ENCODE assay signal across 18 cellular contexts in the genomic region with DNA sequence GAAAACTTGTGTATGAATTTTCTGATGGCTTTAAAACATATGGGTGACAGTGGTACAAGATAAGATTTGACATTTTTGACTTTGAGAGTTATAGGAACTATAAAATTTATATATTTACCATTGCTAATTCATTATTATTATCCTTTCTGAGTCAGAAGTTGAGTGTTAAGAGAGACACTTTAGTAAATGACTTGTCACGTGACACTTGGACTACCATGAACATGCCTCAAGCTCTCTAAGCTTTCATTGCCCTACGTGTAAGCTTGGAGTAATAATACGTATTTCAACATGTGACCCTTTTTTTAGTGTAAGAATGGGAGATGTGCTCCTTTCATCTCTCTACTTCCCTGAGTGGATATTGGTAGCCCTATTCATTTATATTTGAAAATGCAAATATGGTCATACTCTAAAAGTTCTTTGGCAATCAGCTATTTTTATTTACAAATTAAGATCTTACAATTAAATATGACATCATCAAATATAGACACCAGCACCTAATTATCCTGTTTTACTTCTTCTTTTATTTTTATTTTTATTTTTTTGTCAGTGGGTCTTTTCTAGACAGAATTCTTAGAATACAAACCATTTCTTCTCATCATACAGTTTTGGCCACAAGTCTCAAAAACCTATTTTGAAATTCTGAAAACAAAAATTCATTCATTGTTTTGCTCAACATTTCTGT.
A peak's percentile ranks its signal among the peaks of the same experiment; 100 is the strongest.
DNase-seq lines count a peak whose midpoint lies in the region; ATAC-seq, FAIRE-seq and TF ChIP-seq lines count a peak whose summit lies in the region.
"Had no signal": no experiment of that assay in that cellular context is flagged by ENCODE, and none has a peak within 500 bp of the region (broad histone marks: within the 10 kb centered on the region; RNA-seq: fewer than 3 reads in every experiment).

No MANE protein-coding gene starts in this region.

- DNase-seq in HepG2 (ENCODE audit: low spot score), result no peak
- no peak for DNase-seq in right lobe of liver
- DNase-seq in GM12878 (ENCODE audit: low read depth, low spot score), result no peak
- DNase-seq in frontal cortex (ENCODE audit: low spot score in 2 of 2), result no peak
- DNase-seq in putamen (ENCODE audit: low spot score), result no peak
- no peak for DNase-seq in NOMO-1 (lab: John Stamatoyannopoulos, UW; ENCODE audit: unreplicated experiment in 2 of 2)
- DNase-seq in Right ventricle myocardium superior, result no peak
- DNase-seq: CD4-positive, CD25-positive, alpha-beta regulatory T cell; CD8-positive, alpha-beta T cell; DMS79 treated with DMSO at 0.1 percent for 48 hours; GF-D8; H9 had no signal

- no peaks in the 10 kb centered on the region for H3K36me3 ChIP-seq in HepG2 (replicated peaks in 1 of 2; ENCODE audit: control insufficient read depth in 1 of 2, insufficient read depth in 2 of 2, low read length in 2 of 2)
- H3K36me3 ChIP-seq in right lobe of liver, result no peaks in the 10 kb centered on the region
- no peaks in the 10 kb centered on the region for H3K36me3 ChIP-seq in GM12878 (ENCODE audit: control insufficient read depth in 2 of 2, insufficient read depth in 2 of 2, low read length in 1 of 2)
- H3K36me3 ChIP-seq: BLaER1 had no signal

- SMC1A ChIA-PET in GM12878 (lab: Charles Lee; ENCODE audit: uncharacterized antibody, unreplicated experiment), result no interaction called here

- H3K4me1 ChIP-seq in HepG2 (ENCODE audit: insufficient read depth, low read length) (no peaks in the 10 kb centered on the region), right lobe of liver (no peaks in the 10 kb centered on the region), GM12878 (ENCODE audit: control insufficient read depth, insufficient read depth, low read length) (no peaks in the 10 kb centered on the region)
- H3K4me1 ChIP-seq: BLaER1 had no signal

- CTCF ChIA-PET in HepG2 (lab: Yijun Ruan, JAX; ENCODE audit: low intra/inter-chr PET ratio, low total read pairs), result no interaction called here
- CTCF ChIA-PET in GM12878 (lab: Yijun Ruan, JAX), result no interaction called here

- ATAC-seq in HepG2, result no peak
- no peak for ATAC-seq in right lobe of liver
- no peak for ATAC-seq in GM12878
- no peak for ATAC-seq in Right ventricle myocardium superior (ENCODE audit: poor library complexity)
- ATAC-seq: CD8-positive, alpha-beta T cell; GM23338 had no signal

- no peak for FAIRE-seq in HepG2 (lab: Jason Lieb, UNC)
- no peak for FAIRE-seq in GM12878 (lab: Jason Lieb, UNC)
- FAIRE-seq in frontal cortex (lab: Jason Lieb, UNC), result peak; percentile 42
- FAIRE-seq: A204.1, GM12892 had no signal

- H2AFZ ChIP-seq in HepG2 (ENCODE audit: low read length), result no peak overlapping the region
- H2AFZ ChIP-seq in GM12878 (ENCODE audit: control insufficient read depth, low read depth, low read length), result no peak overlapping the region

- 4% methylated on average over 3 of the region's 3 CpGs for WGBS in HepG2 (ENCODE audit: low lambda C conversion rate)
- 53% methylated on average over 3 of the region's 3 CpGs for WGBS in right lobe of liver (ENCODE audit: insufficient coverage, low coverage, low lambda C conversion rate, missing lambda C conversion rate)
- 21% methylated on average over 3 of the region's 3 CpGs for WGBS in GM12878 (ENCODE audit: insufficient coverage, insufficient replicate concordance, low lambda C conversion rate, missing lambda C conversion rate)

- no peaks in the 10 kb centered on the region for H3K79me2 ChIP-seq in HepG2 (ENCODE audit: insufficient read depth, low read length)
- no peaks in the 10 kb centered on the region for H3K79me2 ChIP-seq in GM12878 (ENCODE audit: control insufficient read depth, insufficient read depth, low read length)

- H3K27ac ChIP-seq in HepG2 (ENCODE audit: extremely low read length, insufficient read depth, low read length), result no peak overlapping the region
- no peak overlapping the region for H3K27ac ChIP-seq in right lobe of liver
- H3K27ac ChIP-seq in GM12878 (ENCODE audit: control insufficient read depth, insufficient read depth), result no peak overlapping the region
- H3K27ac ChIP-seq: 22Rv1, BLaER1, C4-2B had no signal

- TF ChIP-seq CTCF in HepG2 (CRISPR knock-in tag; IDR thresholded peaks at IDR 0.05), result no peak
- no peak for TF ChIP-seq CTCF in right lobe of liver (IDR thresholded peaks at IDR 0.05)
- no peak for TF ChIP-seq CTCF in GM12878 (IDR thresholded peaks at IDR 0.05 in 2 of 3, conservative IDR thresholded peaks at IDR 0.05 in 1 of 3; ENCODE audit: control insufficient read depth in 2 of 3, extremely low read depth in 1 of 3, insufficient read depth in 1 of 3, low read depth in 3 of 3, low read length in 3 of 3)

- TF ChIP-seq EP300 in HepG2 (IDR thresholded peaks at IDR 0.05; ENCODE audit: low read depth in 2 of 2, low read length in 2 of 2) (no peak), HepG2 (CRISPR knock-in tag; IDR thresholded peaks at IDR 0.05; ENCODE audit: borderline replicate concordance) (no peak), GM12878 (IDR thresholded peaks at IDR 0.05; ENCODE audit: borderline replicate concordance in 1 of 2, control insufficient read depth in 1 of 2, low read depth in 2 of 2, low read length in 2 of 2) (no peak)

- no peak for TF ChIP-seq POLR2A in HepG2 (IDR thresholded peaks at IDR 0.05; ENCODE audit: insufficient read depth in 1 of 2, low read depth in 2 of 2, low read length in 2 of 2)
- TF ChIP-seq POLR2A in right lobe of liver (IDR thresholded peaks at IDR 0.05), result no peak
- no peak for TF ChIP-seq POLR2A in GM12878 (IDR thresholded peaks at IDR 0.05; ENCODE audit: low read depth, low read length)

- in situ Hi-C loops in HepG2 (cut with HindIII; ENCODE audit: extremely low pct_ligation_motif_present, low pct_unique_long_range_greater_than_20kb), result no loop called here
- in situ Hi-C loops in GM12878 (cut with MboI), result no loop called here

- TF ChIP-seq RAD21 in HepG2 (CRISPR knock-in tag; IDR thresholded peaks at IDR 0.05) (no peak), GM12878 (IDR thresholded peaks at IDR 0.05; ENCODE audit: insufficient read depth, low read depth, low read length) (no peak)

- H3K4me3 ChIP-seq in HepG2 (replicated peaks in 1 of 3; ENCODE audit: insufficient read depth in 1 of 3, low read depth in 2 of 3, low read length in 3 of 3) (no peak overlapping the region), right lobe of liver (no peak overlapping the region), GM12878 (no peak overlapping the region)
- H3K4me3 ChIP-seq: BLaER1, GM23338 had no signal

- RAD21 ChIA-PET in GM12878 (lab: Charles Lee; ENCODE audit: unreplicated experiment), result no interaction called here

- H3K4me2 ChIP-seq in HepG2 (ENCODE audit: low read depth, low read length), result no peak overlapping the region
- no peak overlapping the region for H3K4me2 ChIP-seq in GM12878 (ENCODE audit: control insufficient read depth, insufficient read depth)
- H3K4me2 ChIP-seq: BLaER1, GM23338 had no signal

- H3K9me3 ChIP-seq in HepG2 (ENCODE audit: low read length) (peaks cover 22% of the 10 kb centered on the region), right lobe of liver (no peaks in the 10 kb centered on the region), GM12878 (replicated peaks; ENCODE audit: control insufficient read depth, insufficient read depth, low read length) (no peaks in the 10 kb centered on the region)
- H3K9me3 ChIP-seq: BLaER1 had no signal

- POLR2A ChIA-PET in HepG2 (lab: Yijun Ruan, JAX) (no interaction called here), GM12878 (lab: Charles Lee) (no interaction called here)

- intact Hi-C loops in HepG2 (cut with micrococcal nuclease; ENCODE audit: unreplicated experiment) (no loop called here), right lobe of liver (cut with DNase I) (no loop called here), GM12878 (cut with micrococcal nuclease; ENCODE audit: unreplicated experiment) (no loop called here), Right ventricle myocardium superior (cut with DNase I) (no loop called here)

- BruUV-seq in HepG2 (replicated peaks; lab: Mats Ljungman, UMichigan) (no TSS peak), GM12878 (replicated peaks; lab: Mats Ljungman, UMichigan) (no TSS peak)

- H3K9ac ChIP-seq in HepG2 (ENCODE audit: insufficient read depth, low read depth, low read length) (no peak overlapping the region), GM12878 (ENCODE audit: control insufficient read depth, insufficient read depth, low read length) (no peak overlapping the region)
- H3K9ac ChIP-seq: BLaER1 had no signal

- no peaks in the 10 kb centered on the region for H4K20me1 ChIP-seq in HepG2 (ENCODE audit: insufficient read depth, low read length)
- H4K20me1 ChIP-seq in GM12878 (ENCODE audit: control insufficient read depth, insufficient read depth), result no peaks in the 10 kb centered on the region
- H4K20me1 ChIP-seq: BLaER1 had no signal

- H3K27me3 ChIP-seq in HepG2 (ENCODE audit: control insufficient read depth in 1 of 2, insufficient read depth in 2 of 2, low read length in 2 of 2) (no peaks in the 10 kb centered on the region), right lobe of liver (no peaks in the 10 kb centered on the region), GM12878 (replicated peaks in 1 of 2; ENCODE audit: control insufficient read depth in 2 of 2, insufficient read depth in 2 of 2, low read length in 1 of 2) (no peaks in the 10 kb centered on the region)
- H3K27me3 ChIP-seq: BLaER1 had no signal

TF ChIP-seq in HepG2, 621 proteins besides CTCF, POLR2A, EP300 and RAD21 (continues in another document):
- TF ChIP-seq SYNCRIP (IDR thresholded peaks at IDR 0.05; ENCODE audit: insufficient read depth, low read depth, low read length) (no peak), SIN3A (IDR thresholded peaks at IDR 0.05; ENCODE audit: borderline replicate concordance, low read depth, low read length) (no peak), TARDBP (CRISPR knock-in tag; IDR thresholded peaks at IDR 0.05) (no peak), CREB1 (IDR thresholded peaks at IDR 0.05) (0 out of 2 replicates have a peak, but pooled peaks have one; percentile 15), CREB1 (CRISPR knock-in tag; IDR thresholded peaks at IDR 0.05) (no peak), SCMH1 (CRISPR knock-in tag; IDR thresholded peaks at IDR 0.05; ENCODE audit: borderline replicate concordance) (no peak)

TF ChIP-seq in GM12878, 131 proteins besides CTCF, POLR2A, EP300 and RAD21:
- TF ChIP-seq BCL11A (IDR thresholded peaks at IDR 0.05; ENCODE audit: low read depth, low read length), result no peak
- TF ChIP-seq RAD51 (IDR thresholded peaks at IDR 0.05), result peak; percentile 60; the same call in 1 of the 2 replicates
- TF ChIP-seq ZNF384 (IDR thresholded peaks at IDR 0.05; ENCODE audit: borderline replicate concordance, low read depth, low read length), result no peak
- 0 out of 2 replicates have a peak, but pooled peaks have one; percentile 53 for TF ChIP-seq ATF7 (IDR thresholded peaks at IDR 0.05; ENCODE audit: low read depth)

Comparison
In these comparisons a context has a peak if more than half of its experiments do, and no peak if none do; other contexts are left out.
1. Of the 75 proteins assayed by ChIP-seq in both HepG2 and GM12878: peak only in HepG2: none; only in GM12878: none; in both: RAD51; in neither: 71; mixed calls (peak in some experiments, not most) for 3.